ENCODE assay signal across 1 cellular context in genomic region chr4:84167579-84167978, GRCh38.
TF ChIP-seq lines count a peak whose summit lies in the region.

No MANE protein-coding gene starts in this region.

TF ChIP-seq in GM23338, 12 proteins besides CTCF, POLR2A, EP300 and RAD21 (continued from another document):
- TF ChIP-seq ZNF462 (CRISPR knock-in tag; IDR thresholded peaks at IDR 0.05) (no peak), REST (IDR thresholded peaks at IDR 0.05; ENCODE audit: unreplicated experiment) (no peak), NANOG (IDR thresholded peaks at IDR 0.05; ENCODE audit: borderline replicate concordance) (no peak), EZH2phosphoT487 (IDR thresholded peaks at IDR 0.05; ENCODE audit: unreplicated experiment) (no peak), EZH2 (IDR thresholded peaks at IDR 0.05; ENCODE audit: low read depth, unreplicated experiment) (no peak), STAT1 (IDR thresholded peaks at IDR 0.05; ENCODE audit: unreplicated experiment) (no peak), ZNF114 (CRISPR knock-in tag; IDR thresholded peaks at IDR 0.05) (no peak)
